ENCODE assay signal across 8 cellular contexts in the genomic region with DNA sequence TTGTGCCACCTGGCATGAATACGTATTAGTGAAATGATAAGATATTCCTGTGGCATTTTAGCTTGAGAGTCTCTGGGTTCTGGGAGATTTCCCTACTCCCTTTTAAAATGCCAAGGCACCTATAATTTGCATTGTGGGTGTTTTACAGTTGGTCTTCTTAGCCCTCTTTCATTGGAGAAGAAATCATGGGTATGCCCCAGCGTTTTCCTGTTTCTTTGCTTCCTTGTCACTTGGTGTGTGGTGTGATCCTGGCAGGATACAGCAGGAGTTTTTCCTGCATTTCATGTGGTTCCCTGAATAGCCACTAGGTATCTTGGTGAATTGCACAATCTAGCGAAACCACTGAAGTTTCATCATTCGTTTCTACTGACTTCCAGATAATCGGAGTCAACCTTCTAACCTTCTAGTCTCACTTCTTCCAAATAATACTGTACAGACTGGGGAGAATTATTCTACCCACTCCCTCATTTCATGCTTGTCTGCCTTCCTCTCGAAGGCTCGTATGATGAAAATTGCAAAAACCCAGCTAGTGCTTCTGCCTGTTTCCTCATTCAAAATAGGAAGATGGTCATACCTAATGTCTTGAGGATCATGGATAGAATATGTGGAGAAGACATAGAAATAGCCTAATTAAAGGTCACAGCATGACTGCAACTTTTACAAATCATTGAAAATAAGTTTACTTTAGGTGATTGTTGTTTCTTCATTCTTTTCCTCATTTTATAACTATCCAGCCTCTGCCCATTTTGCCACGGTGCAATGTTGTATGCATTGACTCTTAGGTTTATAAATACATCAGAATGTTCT. TPM values are rescaled to one million over a fixed set of nuclear protein-coding genes. Genes with fewer than 3 reads are reported as not detected.
DNase-seq lines count a peak whose midpoint lies in the region; ATAC-seq, FAIRE-seq and TF ChIP-seq lines count a peak whose summit lies in the region.

No MANE protein-coding gene starts in this region.

- H3K9me3 ChIP-seq in DND-41 (ENCODE audit: insufficient read depth, low read length, severe bottlenecking): no peaks in the 10 kb centered on the region
- no peaks in the 10 kb centered on the region for H3K9me3 ChIP-seq in right lobe of liver
- no peaks in the 10 kb centered on the region for H3K9me3 ChIP-seq in upper lobe of left lung

- intact Hi-C loops in right lobe of liver (cut with DNase I): no loop called here

- TF ChIP-seq CTCF in DND-41 (IDR thresholded peaks at IDR 0.05; ENCODE audit: borderline replicate concordance, extremely low read depth, low read length, poor library complexity, severe bottlenecking): peak; percentile 24
- no peak for TF ChIP-seq CTCF in LNCaP clone FGC (IDR thresholded peaks at IDR 0.05; ENCODE audit: control insufficient read depth, extremely low read depth, insufficient read depth)
- TF ChIP-seq CTCF in right lobe of liver (IDR thresholded peaks at IDR 0.05): peak in 3 of 4 donors; percentile 34 to 75 (median 36)
- TF ChIP-seq CTCF in upper lobe of left lung (IDR thresholded peaks at IDR 0.05): peak; percentile 19 to 87 (median 68)

- H3K27ac ChIP-seq in DND-41 (ENCODE audit: low read length) (peak overlapping the region; percentile 66), angular gyrus (ENCODE audit: low read depth, low read length) (peak overlapping the region; percentile 64), right lobe of liver (peak overlapping the region; percentile 96 to 100 (median 100)), upper lobe of left lung (peak overlapping the region; percentile 96 to 100 (median 98))

- H3K9ac ChIP-seq in DND-41 (ENCODE audit: low read depth, low read length): peak overlapping the region; percentile 94

- no peak for FAIRE-seq in frontal cortex (lab: Jason Lieb, UNC)

- peaks cover 57% of the 10 kb centered on the region for H3K79me2 ChIP-seq in DND-41 (ENCODE audit: insufficient read depth, low read length)

- H3K27me3 ChIP-seq in DND-41 (ENCODE audit: insufficient read depth, low read length, poor library complexity) (no peaks in the 10 kb centered on the region), right lobe of liver (no peaks in the 10 kb centered on the region), upper lobe of left lung (no peaks in the 10 kb centered on the region)

- H3K4me1 ChIP-seq in DND-41 (ENCODE audit: insufficient read depth, low read length) (peaks cover 74% of the 10 kb centered on the region), right lobe of liver (peaks cover 0 to 54% (median 15%) of the 10 kb centered on the region in 4 donors), upper lobe of left lung (peaks cover 57 to 79% (median 66%) of the 10 kb centered on the region in 4 donors)

- H3K4me3 ChIP-seq in DND-41 (ENCODE audit: low read depth in 1 of 2, low read length in 2 of 2) (peak overlapping the region; percentile 45 to 95), LNCaP clone FGC (ENCODE audit: low read depth, low read length) (peak overlapping the region; percentile 99), right lobe of liver (peak overlapping the region; percentile 76 to 94 (median 92)), upper lobe of left lung (peak overlapping the region; percentile 33 to 95 (median 90))

- H3K36me3 ChIP-seq in DND-41 (ENCODE audit: insufficient read depth, low read length) (peaks cover 52% of the 10 kb centered on the region), right lobe of liver (peaks cover 9 to 17% (median 13%) of the 10 kb centered on the region in 4 donors), upper lobe of left lung (peaks cover 0 to 27% (median 10%) of the 10 kb centered on the region in 4 donors)

- no peak overlapping the region for H2AFZ ChIP-seq in DND-41 (ENCODE audit: low read depth, low read length)

- ATAC-seq in DND-41 (ENCODE audit: insufficient read depth, low read depth): no peak
- no peak for ATAC-seq in right lobe of liver
- no peak for ATAC-seq in upper lobe of left lung (ENCODE audit: low FRiP score in 2 of 2)
- no peak for ATAC-seq in GM18502 (IDR thresholded peaks at IDR 0.05; ENCODE audit: poor library complexity, unreplicated experiment)

- H4K20me1 ChIP-seq in DND-41 (ENCODE audit: insufficient read depth, low read length): peaks cover 69% of the 10 kb centered on the region

- H3K4me2 ChIP-seq in DND-41 (ENCODE audit: insufficient read depth, low read length): peak overlapping the region; percentile 91

- TF ChIP-seq EP300 in upper lobe of left lung (IDR thresholded peaks at IDR 0.05): peak in 1 of 4 donors; percentile 90

- TF ChIP-seq POLR2A in right lobe of liver (IDR thresholded peaks at IDR 0.05) (peak; percentile 84), upper lobe of left lung (IDR thresholded peaks at IDR 0.05) (peak in 3 of 4 donors; percentile 11 to 57 (median 50))

- 5% methylated on average over 8 of the region's 8 CpGs for WGBS in right lobe of liver (ENCODE audit: insufficient coverage, low coverage, low lambda C conversion rate, missing lambda C conversion rate)
- 25 to 37% methylated on average over 8 of the region's 8 CpGs for WGBS in upper lobe of left lung, 2 donors

- DNase-seq in DND-41 (no peak), LNCaP clone FGC (ENCODE audit: low read depth) (no peak), right lobe of liver (no peak), upper lobe of left lung (peak in 1 of 2 donors; percentile 61), frontal cortex (ENCODE audit: low spot score in 2 of 2) (no peak), NCI-H2081 treated with DMSO at 0.1 percent for 48 hours (lab: John Stamatoyannopoulos, UW) (no peak)

RNA-seq across cellular contexts. Expression of gene BHLHE40, which starts 2.7 kb away (rescaled TPM):
- total RNA-seq in right lobe of liver (100 to 1,000 TPM in 1 of 6 experiments, 10 to 100 TPM in 5; 19.0 to 170 (median 57.7) TPM), upper lobe of left lung (100 to 1,000 TPM in 1 of 6 donors, 10 to 100 TPM in 5; 58.7 to 129 (median 78.6) TPM), frontal cortex (2.9 TPM)
